Comparison of ENCODE assay signal across 1 cellular context in genomic region chr1:155241851-155242264, GRCh38.
TF ChIP-seq lines count a peak whose summit lies in the region.

No MANE protein-coding gene starts in this region.

TF ChIP-seq in K562, 482 proteins besides CTCF, POLR2A, EP300 and RAD21:
- TF ChIP-seq ARID1B (IDR thresholded peaks at IDR 0.05) (no peak), SRSF7 (optimal IDR thresholded peaks at IDR 0.05; ENCODE audit: low read depth, low read length) (no peak), KDM1A (IDR thresholded peaks at IDR 0.05) (peak; percentile 71 to 83), USF1 (CRISPR knock-in tag; IDR thresholded peaks at IDR 0.05) (0 out of 2 replicates have a peak, but pooled peaks have one; percentile 13), ZBTB33 (CRISPR knock-in tag; IDR thresholded peaks at IDR 0.05) (peak; percentile 91), BCOR (IDR thresholded peaks at IDR 0.05) (peak; percentile 94), NR1H2 (CRISPR knock-in tag; IDR thresholded peaks at IDR 0.05) (no peak), POLR2G (IDR thresholded peaks at IDR 0.05; ENCODE audit: low read depth, low read length) (no peak), ZNF740 (CRISPR knock-in tag; IDR thresholded peaks at IDR 0.05) (no peak), ZNF740 (tag; IDR thresholded peaks at IDR 0.05) (no peak), RBM25 (IDR thresholded peaks at IDR 0.05; ENCODE audit: low read depth, low read length, severe bottlenecking) (peak; percentile 82), ATF3 (IDR thresholded peaks at IDR 0.05) (peak; percentile 43; the same call in 1 of the 2 replicates), ATF3 (CRISPR knock-in tag; conservative IDR thresholded peaks at IDR 0.05) (no peak), FOXM1 (IDR thresholded peaks at IDR 0.05; ENCODE audit: low read depth) (0 out of 2 replicates have a peak, but pooled peaks have one; percentile 8), FOXM1 (CRISPR knock-in tag; IDR thresholded peaks at IDR 0.05; ENCODE audit: low read depth) (no peak), ZNF445 (CRISPR knock-in tag; IDR thresholded peaks at IDR 0.05; ENCODE audit: low read depth) (no peak), TCF7 (IDR thresholded peaks at IDR 0.05; ENCODE audit: borderline replicate concordance) (0 out of 2 replicates have a peak, but pooled peaks have one; percentile 43), KDM4B (IDR thresholded peaks at IDR 0.05; ENCODE audit: borderline replicate concordance in 2 of 2, low read depth in 1 of 2) (no peak), MAFG (tag; conservative IDR thresholded peaks at IDR 0.05) (no peak), ZNF121 (CRISPR knock-in tag; conservative IDR thresholded peaks at IDR 0.05) (peak; percentile 48; the same call in 1 of the 2 replicates), ZNF583 (CRISPR knock-in tag; IDR thresholded peaks at IDR 0.05) (peak; percentile 18; the same call in 1 of the 2 replicates), SMARCA5 (IDR thresholded peaks at IDR 0.05) (peak; percentile 32; the same call in 1 of the 2 replicates)
